Comparison of ENCODE assay signal across 28 cellular contexts in the genomic region with DNA sequence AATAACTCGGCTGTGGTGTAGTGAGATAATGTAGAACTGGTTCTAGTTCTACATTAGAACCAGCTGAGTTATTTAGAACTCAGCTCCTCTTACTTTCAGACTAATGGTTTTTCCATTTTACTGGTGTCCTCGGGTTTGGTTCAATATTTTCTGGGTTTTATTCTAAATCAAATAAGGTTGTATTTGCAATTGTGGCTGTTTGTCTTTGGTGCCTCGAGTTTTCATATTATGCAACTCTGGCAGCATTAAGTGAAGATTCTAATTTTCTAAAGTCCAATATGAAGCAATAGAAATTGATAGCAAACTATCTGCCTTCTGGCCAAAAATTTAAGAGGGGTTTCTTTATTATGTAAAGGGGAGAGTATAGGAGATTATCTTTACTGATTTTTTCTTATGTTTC. TPM values are rescaled to one million over a fixed set of nuclear protein-coding genes. Genes with fewer than 3 reads are reported as not detected.
DNase-seq lines count a peak whose midpoint lies in the region; ATAC-seq and TF ChIP-seq lines count a peak whose summit lies in the region.
"Had no signal": no experiment of that assay in that cellular context is flagged by ENCODE, and none has a peak within 500 bp of the region (broad histone marks: within the 10 kb centered on the region; RNA-seq: fewer than 3 reads in every experiment).

No MANE protein-coding gene starts in this region.

- H3K27ac ChIP-seq in heart right ventricle (peak overlapping the region; percentile 35 to 84 (median 70)), lower lobe of right lung (peak overlapping the region; percentile 39), spleen (peak overlapping the region in 6 of 8 donors; percentile 18 to 66 (median 54)), vagina (peak overlapping the region; percentile 42)
- H3K27ac ChIP-seq: psoas muscle had no signal

- H3K4me3 ChIP-seq in heart right ventricle (no peak overlapping the region), lower lobe of right lung (no peak overlapping the region), spleen (no peak overlapping the region), vagina (no peak overlapping the region)
- H3K4me3 ChIP-seq: GM12878, psoas muscle had no signal

- H3K9me3 ChIP-seq in heart right ventricle (peaks cover 0 to 3% (median 0%) of the 10 kb centered on the region in 11 donors), lower lobe of right lung (no peaks in the 10 kb centered on the region), spleen (no peaks in the 10 kb centered on the region), vagina (no peaks in the 10 kb centered on the region)
- H3K9me3 ChIP-seq: psoas muscle had no signal

- TF ChIP-seq POLR2A in spleen (IDR thresholded peaks at IDR 0.05) (no peak), vagina (IDR thresholded peaks at IDR 0.05) (no peak)

- H3K36me3 ChIP-seq in heart right ventricle (no peaks in the 10 kb centered on the region), lower lobe of right lung (no peaks in the 10 kb centered on the region), spleen (no peaks in the 10 kb centered on the region), vagina (no peaks in the 10 kb centered on the region)

- 73 to 75% methylated on average over 3 of the region's 3 CpGs for WGBS in heart right ventricle, 2 donors
- WGBS in spleen, 5 donors: 60 to 89% (median 78%) methylated on average over 3 of the region's 3 CpGs

- TF ChIP-seq CTCF in heart right ventricle (IDR thresholded peaks at IDR 0.05) (no peak), lower lobe of right lung (IDR thresholded peaks at IDR 0.05) (no peak), spleen (IDR thresholded peaks at IDR 0.05 in 8 of 11, conservative IDR thresholded peaks at IDR 0.05 in 3 of 11) (no peak), vagina (IDR thresholded peaks at IDR 0.05) (no peak)

- H3K27me3 ChIP-seq in heart right ventricle (no peaks in the 10 kb centered on the region), lower lobe of right lung (ENCODE audit: low read depth) (no peaks in the 10 kb centered on the region), spleen (replicated peaks in 1 of 7) (no peaks in the 10 kb centered on the region), vagina (no peaks in the 10 kb centered on the region)

- DNase-seq in heart right ventricle (no peak), Right ventricle myocardium inferior (ENCODE audit: missing footprints) (no peak), lower lobe of right lung (no peak), spleen (no peak), vagina (ENCODE audit: extremely low spot score in 2 of 2) (no peak), SKM-1 (lab: John Stamatoyannopoulos, UW; ENCODE audit: unreplicated experiment) (no peak), GM19238 (ENCODE audit: insufficient read length, low spot score) (no peak)
- DNase-seq: activated CD4-positive, alpha-beta T cell treated with anti-CD3 and anti-CD28 coated beads for 1 hour; activated effector memory CD4-positive, alpha-beta T cell treated with Interleukin-2 at 50 U/mL for 16 hours; AML-193; CD4-positive, alpha-beta T cell; GOT3; HFFc6; NCI-H1417 treated with DMSO at 0.1 percent for 48 hours; NCI-H345; NCI-H748 treated with DMSO at 0.1 percent for 48 hours; stimulated activated CD4-positive, alpha-beta T cell treated with anti-CD3 and anti-CD28 coated beads, Interleukin-2, amount 100 ng/mL, for 24 hours had no signal

- H3K4me1 ChIP-seq in heart right ventricle (peaks cover 4 to 32% (median 18%) of the 10 kb centered on the region in 9 donors), lower lobe of right lung (peaks cover 12% of the 10 kb centered on the region), spleen (no peaks in the 10 kb centered on the region), vagina (peaks cover 8% of the 10 kb centered on the region)

- intact Hi-C loops in heart right ventricle (cut with DNase I): loop anchor here in 5 of 10 donors (5.0 to 10.0 kb wide), 7 partner anchors 70 to 310 kb away; partner anchors contain the start of gene C7 (in 1 of the 5)
- intact Hi-C loops in Right ventricle myocardium inferior (cut with DNase I): loop anchor here (5.0 to 10.0 kb wide), 4 partner anchors 68 to 333 kb away; partner anchors contain the start of gene C7
- intact Hi-C loops in lower lobe of right lung (cut with DNase I): no loop called here
- intact Hi-C loops in spleen (cut with DNase I; ENCODE audit: low total_unique reads): no loop called here
- intact Hi-C loops in vagina (cut with DNase I): no loop called here

- ATAC-seq in heart right ventricle (peak in 1 of 8 donors; percentile 10), Right ventricle myocardium inferior (no peak), lower lobe of right lung (no peak), GM18907 (IDR thresholded peaks at IDR 0.05; ENCODE audit: unreplicated experiment) (no peak)
- ATAC-seq: GM12878 had no signal

RNA-seq across cellular contexts. Expression of gene C6, which starts 19.0 kb away (rescaled TPM):
- total RNA-seq in heart right ventricle: 100 to 1,000 TPM in 3 of 10 donors, 10 to 100 TPM in 7; 13.6 to 184 (median 55.6) TPM
- polyA plus RNA-seq in heart right ventricle: 10 to 100 TPM in 1 of 2 donors, 1 to 10 TPM in 1; 6.1 to 10.4 TPM
- total RNA-seq in Right ventricle myocardium inferior: 73.3 TPM
- total RNA-seq in lower lobe of right lung: 9.8 TPM
- under 1 TPM in 2 of 7 donors, not detected in 5; 0.58 to 0.65 TPM for total RNA-seq in spleen
- polyA plus RNA-seq in spleen: under 1 TPM; 0.02 to 0.17 (median 0.06) TPM
- 2.0 TPM for total RNA-seq in vagina
- total RNA-seq: astrocyte; CD4-positive, alpha-beta T cell; dermis microvascular lymphatic vessel endothelial cell; fibroblast of lung; glomerular endothelial cell; lung microvascular endothelial cell; RPMI7951; SK-MEL-5; T-helper 1 cell treated with Interleukin-12 subunit alpha and Interleukin-12 subunit beta and Interleukin-4 antibody, amounts not matched to agents 30 ng/mL and 1 ng/mL, for 36 hours had no signal
- polyA plus RNA-seq: GM12878 had no signal
